In the genomic region with DNA sequence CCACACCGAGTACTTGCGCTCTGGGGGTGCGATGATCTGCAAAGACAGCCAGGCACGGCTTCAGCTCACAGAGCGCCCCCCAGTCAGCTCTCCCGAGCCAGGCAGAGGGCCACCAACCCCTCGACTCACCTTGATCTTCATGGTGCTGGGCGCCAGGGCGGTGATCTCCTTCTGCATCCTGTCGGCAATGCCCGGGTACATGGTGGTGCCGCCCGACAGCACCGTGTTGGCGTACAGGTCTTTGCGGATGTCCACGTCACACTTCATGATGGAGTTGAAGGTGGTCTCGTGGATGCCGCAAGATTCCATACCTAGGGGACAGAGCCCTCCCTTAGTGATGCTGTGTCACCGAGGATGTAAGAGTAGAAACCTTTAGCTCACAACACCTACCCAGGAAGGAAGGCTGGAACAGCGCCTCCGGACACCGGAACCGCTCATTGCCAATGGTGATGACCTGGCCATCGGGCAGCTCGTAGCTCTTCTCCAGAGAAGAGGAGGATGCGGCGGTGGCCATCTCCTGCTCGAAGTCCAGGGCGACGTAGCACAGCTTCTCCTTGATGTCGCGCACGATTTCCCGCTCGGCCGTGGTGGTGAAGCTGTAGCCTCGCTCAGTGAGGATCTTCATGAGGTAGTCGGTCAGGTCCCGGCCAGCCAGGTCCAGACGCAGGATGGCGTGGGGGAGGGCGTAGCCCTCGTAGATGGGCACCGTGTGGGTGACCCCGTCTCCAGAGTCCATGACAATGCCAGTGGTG, we compare ENCODE assay signal across 9 cellular contexts. TPM values are rescaled to one million over a fixed set of nuclear protein-coding genes. Genes with fewer than 3 reads are reported as not detected.
DNase-seq lines count a peak whose midpoint lies in the region; ATAC-seq, FAIRE-seq and TF ChIP-seq lines count a peak whose summit lies in the region.
"Had no signal": no experiment of that assay in that cellular context is flagged by ENCODE, and none has a peak within 500 bp of the region (broad histone marks: within the 10 kb centered on the region; RNA-seq: fewer than 3 reads in every experiment).

No MANE protein-coding gene starts in this region.

- H3K9me3 Mint-ChIP-seq in activated T-cell treated with anti-CD3 and anti-CD28 coated beads, Interleukin-2, amount 50 U/mL, for 72 hours: no peaks in the 10 kb centered on the region
- H3K9me3 Mint-ChIP-seq in glutamatergic neuron (ENCODE audit: unreplicated experiment): peaks cover 38% of the 10 kb centered on the region

- peak overlapping the region; percentile 99 to 100 for H3K4me3 Mint-ChIP-seq in activated T-cell treated with anti-CD3 and anti-CD28 coated beads, Interleukin-2, amount 50 U/mL, for 72 hours
- H3K4me3 Mint-ChIP-seq in glutamatergic neuron (ENCODE audit: unreplicated experiment): peak overlapping the region; percentile 100

- FAIRE-seq in GM19239 (lab: Jason Lieb, UNC): no peak
- FAIRE-seq: endometrium had no signal

- TF ChIP-seq CTCF in glutamatergic neuron (IDR thresholded peaks at IDR 0.05; ENCODE audit: partially characterized antibody, unreplicated experiment): no peak

- peaks cover 39% of the 10 kb centered on the region for H3K4me1 Mint-ChIP-seq in activated T-cell treated with anti-CD3 and anti-CD28 coated beads, Interleukin-2, amount 50 U/mL, for 72 hours (ENCODE audit: low read depth)
- peaks cover 9% of the 10 kb centered on the region for H3K4me1 Mint-ChIP-seq in glutamatergic neuron (ENCODE audit: low read depth, unreplicated experiment)

- DNase-seq in activated naive CD4-positive, alpha-beta T cell treated with Interleukin-2 at 50 U/mL for 16 hours: peak; percentile 32
- no peak for DNase-seq in activated naive CD4-positive, alpha-beta T cell treated with anti-CD3 and anti-CD28 coated beads, Interleukin-2, amount 50 U/mL, for 16 hours
- DNase-seq in activated T-cell treated with anti-CD3 and anti-CD28 coated beads, Interleukin-2, amount 50 U/mL, for 72 hours: peak; percentile 53 to 58
- peak; percentile 34 for DNase-seq in glutamatergic neuron
- DNase-seq in retina: peak; percentile 63
- no peak for DNase-seq in GM19240 (ENCODE audit: insufficient read length, low spot score)
- DNase-seq in GM19239 (ENCODE audit: insufficient read length, low spot score): no peak

- no peak for ATAC-seq in activated T-cell treated with anti-CD3 and anti-CD28 coated beads, Interleukin-2, amount 50 U/mL, for 72 hours (replicated peaks in 1 of 2)
- no peak for ATAC-seq in GM19023 (IDR thresholded peaks at IDR 0.05; ENCODE audit: unreplicated experiment)

- peak overlapping the region; percentile 99 for H3K27ac Mint-ChIP-seq in activated T-cell treated with anti-CD3 and anti-CD28 coated beads, Interleukin-2, amount 50 U/mL, for 72 hours
- H3K27ac Mint-ChIP-seq in glutamatergic neuron (ENCODE audit: unreplicated experiment): peak overlapping the region; percentile 91

- no peaks in the 10 kb centered on the region for H3K27me3 Mint-ChIP-seq in activated T-cell treated with anti-CD3 and anti-CD28 coated beads, Interleukin-2, amount 50 U/mL, for 72 hours (ENCODE audit: low read depth)
- peaks cover 37% of the 10 kb centered on the region for H3K27me3 Mint-ChIP-seq in glutamatergic neuron (ENCODE audit: unreplicated experiment)

- peaks cover 31 to 36% of the 10 kb centered on the region in 2 donors for H3K36me3 Mint-ChIP-seq in activated T-cell treated with anti-CD3 and anti-CD28 coated beads, Interleukin-2, amount 50 U/mL, for 72 hours (ENCODE audit: insufficient read depth in 2 of 2)
- peaks cover 29% of the 10 kb centered on the region for H3K36me3 Mint-ChIP-seq in glutamatergic neuron (ENCODE audit: unreplicated experiment)

RNA-seq across cellular contexts. Expression of gene ACTG1, which starts 1.6 kb away (rescaled TPM):
- total RNA-seq in activated T-cell treated with anti-CD3 and anti-CD28 coated beads, Interleukin-2, amount 50 U/mL, for 72 hours: 1,000 to 10,000 TPM; 3,862 to 3,966 TPM
- total RNA-seq in glutamatergic neuron (ENCODE audit: unreplicated experiment): 5,342 TPM

RNA-seq across cellular contexts. Expression of gene FSCN2, which starts 17.2 kb away (rescaled TPM):
- total RNA-seq in activated T-cell treated with anti-CD3 and anti-CD28 coated beads, Interleukin-2, amount 50 U/mL, for 72 hours: 1 to 10 TPM in 1 of 2 donors, under 1 TPM in 1; 0.95 to 1.8 TPM
- total RNA-seq in glutamatergic neuron (ENCODE audit: unreplicated experiment): 6.1 TPM

RNA-seq across cellular contexts. Expression of gene FAAP100, which starts 41.2 kb away (rescaled TPM):
- total RNA-seq in activated T-cell treated with anti-CD3 and anti-CD28 coated beads, Interleukin-2, amount 50 U/mL, for 72 hours: 10 to 100 TPM; 21.3 to 29.1 TPM
- 56.5 TPM for total RNA-seq in glutamatergic neuron (ENCODE audit: unreplicated experiment)

Comparison
In these comparisons a context has a peak if more than half of its experiments do, and no peak if none do; other contexts are left out.
1. DNase-seq: peak in activated naive CD4-positive, alpha-beta T cell treated with Interleukin-2 at 50 U/mL for 16 hours (single experiment), activated T-cell treated with anti-CD3 and anti-CD28 coated beads, Interleukin-2, amount 50 U/mL, for 72 hours (2 of 2), glutamatergic neuron (single experiment) and retina (single experiment); none in activated naive CD4-positive, alpha-beta T cell treated with anti-CD3 and anti-CD28 coated beads, Interleukin-2, amount 50 U/mL, for 16 hours (single experiment), GM19240 (single experiment) and GM19239 (single experiment).